17 cellular contexts compared by ENCODE assay signal in genomic region chr3:48832691-48833090, GRCh38.
"Had no signal": no experiment of that assay in that cellular context is flagged by ENCODE, and none has a peak within 500 bp of the region (broad histone marks: within the 10 kb centered on the region; RNA-seq: fewer than 3 reads in every experiment).

No MANE protein-coding gene starts in this region.

- H3K36me3 ChIP-seq: left ventricle myocardium inferior, ovary had no signal

- FAIRE-seq: astrocyte had no signal

- H3K27ac ChIP-seq: epithelial cell of prostate, foreskin keratinocyte, heart left ventricle, left ventricle myocardium inferior, ovary, skin epidermis, stomach had no signal

- H3K4me3 ChIP-seq: heart left ventricle, left ventricle myocardium inferior, ovary, skin epidermis, stomach, tibial nerve had no signal

- ATAC-seq: activated CD4-positive, CD25-positive, alpha-beta regulatory T cell treated with anti-CD3 and anti-CD28 coated beads, Interleukin-2, amount 50 U/mL, for 24 hours; effector memory CD8-positive, alpha-beta T cell; foreskin keratinocyte; heart left ventricle had no signal

- H3K27me3 ChIP-seq: foreskin keratinocyte, heart left ventricle, ovary, stomach, tibial nerve had no signal

- H3K4me1 ChIP-seq: foreskin keratinocyte had no signal

- H3K9me3 ChIP-seq: heart left ventricle, left ventricle myocardium inferior, ovary, stomach, tibial nerve had no signal

- DNase-seq: activated gamma-delta T cell; activated naive CD8-positive, alpha-beta T cell treated with anti-CD3 and anti-CD28 coated beads for 36 hours; activated T-cell treated with anti-CD3 and anti-CD28 coated beads, Interleukin-2, amount 50 U/mL, for 24 hours; caudate nucleus; effector memory CD8-positive, alpha-beta T cell; foreskin keratinocyte; heart left ventricle; left ventricle myocardium inferior; mesendoderm; nephron progenitor cell; ovary; stomach had no signal
